12 cellular contexts compared by ENCODE assay signal in the genomic region with DNA sequence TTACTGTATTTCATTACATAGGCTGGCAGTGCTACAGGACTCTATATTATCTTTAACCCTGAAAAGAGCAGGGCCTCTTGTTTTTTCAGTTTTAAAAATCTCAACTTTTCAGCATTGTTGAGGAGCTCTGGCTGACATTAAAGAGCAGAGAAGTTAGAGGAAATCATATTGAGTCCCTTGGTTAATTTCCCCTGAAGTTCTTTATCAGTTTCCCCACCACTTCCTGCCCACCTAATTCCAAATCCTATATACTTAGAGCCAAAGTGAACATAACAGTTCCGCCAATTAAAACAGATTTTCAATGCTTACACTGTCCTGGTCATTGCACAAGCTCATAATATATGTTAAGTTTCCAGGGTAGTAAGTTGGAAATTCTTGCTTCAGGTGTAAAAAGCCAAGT.
DNase-seq lines count a peak whose midpoint lies in the region; ATAC-seq and TF ChIP-seq lines count a peak whose summit lies in the region.
"Had no signal": no experiment of that assay in that cellular context is flagged by ENCODE, and none has a peak within 500 bp of the region (broad histone marks: within the 10 kb centered on the region; RNA-seq: fewer than 3 reads in every experiment).

No MANE protein-coding gene starts in this region.

- peaks cover 26% of the 10 kb centered on the region for H3K36me3 Mint-ChIP-seq in activated CD4-positive, alpha-beta T cell treated with anti-CD3 and anti-CD28 coated beads for 36 hours (ENCODE audit: low read depth)
- H3K36me3 Mint-ChIP-seq in activated CD4-positive, alpha-beta T cell treated with anti-CD3 and anti-CD28 coated beads, Interleukin-2, amount 10 ng/mL, durations not matched to agents 7 days and 5 days (ENCODE audit: low read depth) = peaks cover 2% of the 10 kb centered on the region
- peaks cover 7 to 9% of the 10 kb centered on the region in 2 donors for H3K36me3 Mint-ChIP-seq in activated T-cell treated with anti-CD3 and anti-CD28 coated beads, Interleukin-2, amount 50 U/mL, for 72 hours (ENCODE audit: insufficient read depth in 2 of 2)
- H3K36me3 Mint-ChIP-seq in endothelial cell (ENCODE audit: low read depth, unreplicated experiment) = no peaks in the 10 kb centered on the region

- ATAC-seq in activated CD4-positive, alpha-beta T cell treated with anti-CD3 and anti-CD28 coated beads for 36 hours = peak; percentile 47
- ATAC-seq in activated T-cell treated with anti-CD3 and anti-CD28 coated beads, Interleukin-2, amount 50 U/mL, for 72 hours (replicated peaks in 1 of 2) = peak in 1 of 2 donors; percentile 42
- no peak for ATAC-seq in HG02840 (IDR thresholded peaks at IDR 0.05; ENCODE audit: low FRiP score, unreplicated experiment)
- ATAC-seq: GM12878 had no signal

- peaks cover 41% of the 10 kb centered on the region for H3K4me1 Mint-ChIP-seq in activated CD4-positive, alpha-beta T cell treated with anti-CD3 and anti-CD28 coated beads for 36 hours
- peaks cover 15% of the 10 kb centered on the region for H3K4me1 Mint-ChIP-seq in activated CD4-positive, alpha-beta T cell treated with anti-CD3 and anti-CD28 coated beads, Interleukin-2, amount 10 ng/mL, durations not matched to agents 7 days and 5 days
- peaks cover 40% of the 10 kb centered on the region for H3K4me1 Mint-ChIP-seq in activated T-cell treated with anti-CD3 and anti-CD28 coated beads, Interleukin-2, amount 50 U/mL, for 72 hours (ENCODE audit: low read depth)
- peaks cover 16% of the 10 kb centered on the region for H3K4me1 Mint-ChIP-seq in endothelial cell (ENCODE audit: unreplicated experiment)

- intact Hi-C loops in activated CD4-positive, alpha-beta T cell treated with anti-CD3 and anti-CD28 coated beads for 36 hours (cut with DNase I, micrococcal nuclease) = no loop called here

- no peak for DNase-seq in activated CD4-positive, alpha-beta T cell treated with anti-CD3 and anti-CD28 coated beads for 36 hours
- no peak for DNase-seq in activated CD4-positive, alpha-beta T cell treated with anti-CD3 and anti-CD28 coated beads, Interleukin-2, amount 10 ng/mL, durations not matched to agents 7 days and 5 days
- DNase-seq in activated T-cell treated with anti-CD3 and anti-CD28 coated beads, Interleukin-2, amount 50 U/mL, for 72 hours = no peak
- DNase-seq in activated T-cell treated with anti-CD3 and anti-CD28 coated beads for 4 hours = no peak
- DNase-seq in endothelial cell (ENCODE audit: low spot score) = no peak
- no peak for DNase-seq in globus pallidus (ENCODE audit: low spot score)
- no peak for DNase-seq in germinal center (ENCODE audit: low spot score)
- DNase-seq: DMS53, GM23248 had no signal

- H3K9me3 Mint-ChIP-seq in activated CD4-positive, alpha-beta T cell treated with anti-CD3 and anti-CD28 coated beads for 36 hours (ENCODE audit: low read depth) = no peaks in the 10 kb centered on the region
- H3K9me3 Mint-ChIP-seq in activated CD4-positive, alpha-beta T cell treated with anti-CD3 and anti-CD28 coated beads, Interleukin-2, amount 10 ng/mL, durations not matched to agents 7 days and 5 days = peaks cover 2% of the 10 kb centered on the region
- no peaks in the 10 kb centered on the region for H3K9me3 Mint-ChIP-seq in activated T-cell treated with anti-CD3 and anti-CD28 coated beads, Interleukin-2, amount 50 U/mL, for 72 hours
- no peaks in the 10 kb centered on the region for H3K9me3 Mint-ChIP-seq in endothelial cell (ENCODE audit: unreplicated experiment)

- H3K27me3 Mint-ChIP-seq in activated CD4-positive, alpha-beta T cell treated with anti-CD3 and anti-CD28 coated beads for 36 hours = no peaks in the 10 kb centered on the region
- H3K27me3 Mint-ChIP-seq in activated CD4-positive, alpha-beta T cell treated with anti-CD3 and anti-CD28 coated beads, Interleukin-2, amount 10 ng/mL, durations not matched to agents 7 days and 5 days = no peaks in the 10 kb centered on the region
- H3K27me3 Mint-ChIP-seq in activated T-cell treated with anti-CD3 and anti-CD28 coated beads, Interleukin-2, amount 50 U/mL, for 72 hours (ENCODE audit: low read depth) = no peaks in the 10 kb centered on the region
- no peaks in the 10 kb centered on the region for H3K27me3 Mint-ChIP-seq in endothelial cell (ENCODE audit: unreplicated experiment)

- CTCF ChIA-PET in activated CD4-positive, alpha-beta T cell treated with anti-CD3 and anti-CD28 coated beads for 36 hours (lab: Charles Lee) = interaction anchor here (0.6 to 1.4 kb wide), 5 partner anchors 9 to 213 kb away, joined by 3 to 4 read pairs (median 3); no protein-coding TSS in a partner anchor
- CTCF ChIA-PET in activated CD4-positive, alpha-beta T cell treated with anti-CD3 and anti-CD28 coated beads, Interleukin-2, amount 10 ng/mL, durations not matched to agents 7 days and 5 days (lab: Charles Lee) = interaction anchor here (1.2 kb wide), 1 partner anchor 15 kb away, joined by 3 read pairs; no protein-coding TSS in a partner anchor

- no peak overlapping the region for H3K27ac Mint-ChIP-seq in activated CD4-positive, alpha-beta T cell treated with anti-CD3 and anti-CD28 coated beads for 36 hours
- no peak overlapping the region for H3K27ac Mint-ChIP-seq in activated CD4-positive, alpha-beta T cell treated with anti-CD3 and anti-CD28 coated beads, Interleukin-2, amount 10 ng/mL, durations not matched to agents 7 days and 5 days
- H3K27ac Mint-ChIP-seq in activated T-cell treated with anti-CD3 and anti-CD28 coated beads, Interleukin-2, amount 50 U/mL, for 72 hours = peak overlapping the region; percentile 12
- H3K27ac Mint-ChIP-seq in endothelial cell (ENCODE audit: unreplicated experiment) = peak overlapping the region; percentile 14
- H3K27ac Mint-ChIP-seq: CD14-positive monocyte had no signal

- TF ChIP-seq CTCF in endothelial cell (IDR thresholded peaks at IDR 0.05; ENCODE audit: unreplicated experiment) = no peak

- no peak overlapping the region for H3K4me3 Mint-ChIP-seq in activated CD4-positive, alpha-beta T cell treated with anti-CD3 and anti-CD28 coated beads for 36 hours
- H3K4me3 Mint-ChIP-seq in activated CD4-positive, alpha-beta T cell treated with anti-CD3 and anti-CD28 coated beads, Interleukin-2, amount 10 ng/mL, durations not matched to agents 7 days and 5 days = no peak overlapping the region
- peak overlapping the region in 1 of 2 donors; percentile 20 for H3K4me3 Mint-ChIP-seq in activated T-cell treated with anti-CD3 and anti-CD28 coated beads, Interleukin-2, amount 50 U/mL, for 72 hours
- no peak overlapping the region for H3K4me3 Mint-ChIP-seq in endothelial cell (ENCODE audit: unreplicated experiment)
- H3K4me3 Mint-ChIP-seq: CD14-positive monocyte had no signal

- POLR2A ChIA-PET in activated CD4-positive, alpha-beta T cell treated with anti-CD3 and anti-CD28 coated beads for 36 hours (lab: Charles Lee) = interaction anchor here (1.2 kb wide), 1 partner anchor 86 kb away, joined by 3 read pairs; no protein-coding TSS in a partner anchor
- POLR2A ChIA-PET in activated CD4-positive, alpha-beta T cell treated with anti-CD3 and anti-CD28 coated beads, Interleukin-2, amount 10 ng/mL, durations not matched to agents 7 days and 5 days (lab: Charles Lee) = interaction anchor here (0.6 kb wide), 1 partner anchor 402 kb away, joined by 3 read pairs; no protein-coding TSS in a partner anchor

Comparison
In these comparisons a context has a peak if more than half of its experiments do, and no peak if none do; other contexts are left out.
1. H3K27ac Mint-ChIP-seq: peak in activated T-cell treated with anti-CD3 and anti-CD28 coated beads, Interleukin-2, amount 50 U/mL, for 72 hours (single experiment) and endothelial cell (single experiment); none in activated CD4-positive, alpha-beta T cell treated with anti-CD3 and anti-CD28 coated beads for 36 hours (single experiment) and activated CD4-positive, alpha-beta T cell treated with anti-CD3 and anti-CD28 coated beads, Interleukin-2, amount 10 ng/mL, durations not matched to agents 7 days and 5 days (single experiment).